12 cellular contexts compared by ENCODE assay signal in the genomic region with DNA sequence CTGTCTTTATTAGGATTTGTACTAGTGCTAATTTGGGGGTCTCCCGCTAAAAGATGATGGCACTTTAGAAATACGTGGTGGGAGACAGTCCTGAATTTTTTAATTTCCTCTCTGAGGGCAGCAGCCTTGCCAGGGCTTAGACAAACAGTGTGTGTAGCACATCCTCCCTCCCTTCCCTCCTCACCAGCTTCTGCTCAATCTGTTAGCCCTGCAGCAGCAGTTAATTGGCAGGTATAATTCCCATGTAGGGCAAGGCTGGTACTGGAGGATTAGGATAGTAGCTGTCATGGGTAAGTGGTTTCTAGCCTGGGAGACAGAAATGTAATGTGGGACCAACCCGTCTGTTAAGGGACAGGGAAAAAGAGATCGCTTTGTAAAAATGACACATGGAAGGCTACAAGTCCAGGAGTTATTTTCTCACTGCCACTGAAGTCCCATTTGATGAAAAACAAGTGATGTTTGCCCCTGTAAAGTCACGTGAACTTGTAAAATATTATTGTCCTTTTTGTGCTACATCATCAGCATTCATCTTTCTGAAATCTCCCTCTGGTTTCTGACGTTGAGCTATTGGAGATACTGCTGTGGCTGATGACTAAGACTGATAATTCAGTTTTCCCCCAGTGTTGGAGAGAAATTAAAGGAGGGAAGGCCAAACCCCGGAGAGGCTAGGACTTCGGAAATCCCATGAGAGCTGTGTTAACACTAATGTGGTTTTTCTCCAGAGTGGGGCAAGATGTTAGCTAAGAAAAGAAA. TPM values are rescaled to one million over a fixed set of nuclear protein-coding genes. Genes with fewer than 3 reads are reported as not detected.
A peak's percentile ranks its signal among the peaks of the same experiment; 100 is the strongest.
DNase-seq lines count a peak whose midpoint lies in the region; ATAC-seq and TF ChIP-seq lines count a peak whose summit lies in the region.
"Had no signal": no experiment of that assay in that cellular context is flagged by ENCODE, and none has a peak within 500 bp of the region (broad histone marks: within the 10 kb centered on the region; RNA-seq: fewer than 3 reads in every experiment).

No MANE protein-coding gene starts in this region.

- no peaks in the 10 kb centered on the region for H3K27me3 Mint-ChIP-seq in type B pancreatic cell
- H3K27me3 Mint-ChIP-seq: CD8-positive, alpha-beta memory T cell had no signal

- TF ChIP-seq RAD21 in SK-N-SH (IDR thresholded peaks at IDR 0.05; ENCODE audit: low read length): no peak

- H3K9me2 ChIP-seq in SK-N-SH: no peaks in the 10 kb centered on the region

- no peaks in the 10 kb centered on the region for H3K27me3 ChIP-seq in SK-N-SH (ENCODE audit: insufficient read depth)
- no peaks in the 10 kb centered on the region for H3K27me3 ChIP-seq in fibroblast of lung (ENCODE audit: control insufficient read depth, insufficient read depth, low read length)
- H3K27me3 ChIP-seq in aorta (ENCODE audit: control insufficient read depth in 1 of 2, insufficient read depth in 2 of 2, low read length in 1 of 2): no peaks in the 10 kb centered on the region
- H3K27me3 ChIP-seq: pancreas, tibial artery had no signal

- POLR2A ChIA-PET in SK-N-SH (lab: Yijun Ruan, JAX): no interaction called here

- H2AFZ ChIP-seq in SK-N-SH (ENCODE audit: low read depth) (no peak overlapping the region), fibroblast of lung (ENCODE audit: low read length) (no peak overlapping the region)

- H3K4me1 ChIP-seq in SK-N-SH (ENCODE audit: control insufficient read depth in 1 of 2, insufficient read depth in 2 of 2, low read depth in 1 of 2, low read length in 1 of 2): peaks cover 6 to 13% of the 10 kb centered on the region in 2 experiments; a peak in 3 of 4 replicates
- H3K4me1 ChIP-seq in fibroblast of lung (ENCODE audit: control insufficient read depth, extremely low read depth, insufficient read depth, low read length): no peaks in the 10 kb centered on the region
- no peaks in the 10 kb centered on the region for H3K4me1 ChIP-seq in aorta (ENCODE audit: control insufficient read depth in 1 of 2, insufficient read depth in 2 of 2, low read length in 2 of 2)
- H3K4me1 ChIP-seq: pancreas had no signal

- H3F3A ChIP-seq in SK-N-SH (replicated peaks; ENCODE audit: insufficient read depth): peaks cover 5% of the 10 kb centered on the region

- intact Hi-C loops in aorta (cut with DNase I): no loop called here

- no peak for TF ChIP-seq CTCF in SK-N-SH (IDR thresholded peaks at IDR 0.05)
- TF ChIP-seq CTCF in fibroblast of lung (conservative IDR thresholded peaks at IDR 0.05 in 1 of 2, IDR thresholded peaks at IDR 0.05 in 1 of 2; ENCODE audit: low read depth in 1 of 2, low read length in 2 of 2): no peak
- no peak for TF ChIP-seq CTCF in type B pancreatic cell (conservative IDR thresholded peaks at IDR 0.05)

- no peak for TF ChIP-seq EP300 in SK-N-SH (IDR thresholded peaks at IDR 0.05; ENCODE audit: borderline replicate concordance in 1 of 2, low read depth in 1 of 2, low read length in 1 of 2)

- no peak overlapping the region for H3K4me3 Mint-ChIP-seq in type B pancreatic cell
- H3K4me3 Mint-ChIP-seq: CD8-positive, alpha-beta memory T cell had no signal

- H3K27ac ChIP-seq in SK-N-SH (ENCODE audit: low read depth in 2 of 2, low read length in 1 of 2) (peak overlapping the region; percentile 23 to 30; a peak in 3 of 4 replicates), fibroblast of lung (ENCODE audit: insufficient read depth, low read length) (no peak overlapping the region), aorta (ENCODE audit: low read depth in 1 of 2, low read length in 2 of 2) (no peak overlapping the region)
- H3K27ac ChIP-seq: pancreas, tibial artery had no signal

- peaks cover 45% of the 10 kb centered on the region for H3K36me3 Mint-ChIP-seq in type B pancreatic cell

- H3K9me3 Mint-ChIP-seq in type B pancreatic cell: no peaks in the 10 kb centered on the region
- H3K9me3 Mint-ChIP-seq: CD8-positive, alpha-beta memory T cell had no signal

- H3K9ac ChIP-seq in SK-N-SH: no peak overlapping the region
- H3K9ac ChIP-seq in fibroblast of lung (ENCODE audit: insufficient read depth, low read length): no peak overlapping the region

- H3K27ac Mint-ChIP-seq in type B pancreatic cell: no peak overlapping the region

- H3K79me2 ChIP-seq in SK-N-SH (ENCODE audit: insufficient read depth) (peaks cover 5% of the 10 kb centered on the region; the same call in 1 of the 2 replicates), fibroblast of lung (ENCODE audit: control insufficient read depth, insufficient read depth, low read length) (no peaks in the 10 kb centered on the region)

- CTCF ChIA-PET in SK-N-SH (lab: Yijun Ruan, JAX): interaction anchor here (0.6 to 2.7 kb wide), 5 partner anchors 9 to 170 kb away, joined by 3 to 17 read pairs (median 3); no protein-coding TSS in a partner anchor

- 52% methylated on average over 8 of the region's 8 CpGs for WGBS in SK-N-SH (ENCODE audit: low lambda C conversion rate)
- WGBS in aorta, 2 donors: 72 to 75% methylated on average over 8 of the region's 8 CpGs

- peak; percentile 7 for DNase-seq in stimulated activated CD4-positive, alpha-beta T cell treated with anti-CD3 and anti-CD28 coated beads, Interleukin-15, amount 100 ng/mL, for 24 hours
- DNase-seq in stimulated activated CD4-positive, alpha-beta T cell treated with anti-CD3 and anti-CD28 coated beads, Interleukin-1b, Interleukin-23, amount 100 ng/mL, for 48 hours: no peak
- DNase-seq in SK-N-SH (peak; percentile 53), fibroblast of lung (ENCODE audit: low read depth in 2 of 2) (peak; percentile 48 to 75), aorta (no peak), type B pancreatic cell (ENCODE audit: extremely low spot score, unreplicated experiment) (no peak), dedifferentiated amniotic fluid mesenchymal stem cell (ENCODE audit: extremely low spot score) (no peak), inferior parietal cortex (ENCODE audit: extremely low spot score) (no peak)
- DNase-seq: CD8-positive, alpha-beta memory T cell; NCI-H748 treated with DMSO at 0.1 percent for 48 hours; pancreas; tibial artery had no signal

- H3K4me3 ChIP-seq in SK-N-SH (ENCODE audit: low read depth in 2 of 2, low read length in 1 of 2) (no peak overlapping the region), fibroblast of lung (replicated peaks in 1 of 4; ENCODE audit: control extremely low read depth in 1 of 4, insufficient read depth in 1 of 4, low read depth in 3 of 4, low read length in 4 of 4) (no peak overlapping the region), aorta (ENCODE audit: low read length in 2 of 2) (no peak overlapping the region)
- H3K4me3 ChIP-seq: pancreas, tibial artery had no signal

- ATAC-seq in aorta (ENCODE audit: low FRiP score): peak; percentile 56

- H3K4me2 ChIP-seq in SK-N-SH (no peak overlapping the region), fibroblast of lung (ENCODE audit: extremely low read depth, insufficient read depth, low read length) (no peak overlapping the region)

- H3K36me3 ChIP-seq in SK-N-SH (replicated peaks in 1 of 2; ENCODE audit: control insufficient read depth in 1 of 2, insufficient read depth in 2 of 2, low read length in 1 of 2): peaks cover 17 to 23% of the 10 kb centered on the region in 2 experiments
- H3K36me3 ChIP-seq in fibroblast of lung (ENCODE audit: control insufficient read depth, insufficient read depth, low read length): peaks cover 3% of the 10 kb centered on the region
- H3K36me3 ChIP-seq in aorta (ENCODE audit: control insufficient read depth in 1 of 2, insufficient read depth in 2 of 2, low read length in 1 of 2): peaks cover 12 to 15% of the 10 kb centered on the region in 2 donors

- H4K20me1 ChIP-seq in SK-N-SH (ENCODE audit: insufficient read depth): no peaks in the 10 kb centered on the region
- no peaks in the 10 kb centered on the region for H4K20me1 ChIP-seq in fibroblast of lung (ENCODE audit: control insufficient read depth, extremely low read depth, insufficient read depth, low read length)

- H3K4me1 Mint-ChIP-seq in type B pancreatic cell (ENCODE audit: unreplicated experiment): peaks cover 35% of the 10 kb centered on the region

- H3K9me3 ChIP-seq in SK-N-SH (no peaks in the 10 kb centered on the region), fibroblast of lung (ENCODE audit: control insufficient read depth, insufficient read depth, low read depth, low read length) (no peaks in the 10 kb centered on the region), aorta (ENCODE audit: control insufficient read depth, low read length) (peaks cover 3% of the 10 kb centered on the region)
- H3K9me3 ChIP-seq: pancreas, tibial artery had no signal

TF ChIP-seq in SK-N-SH, 30 proteins besides CTCF, POLR2A, EP300 and RAD21:
- TF ChIP-seq, protein P1, sequence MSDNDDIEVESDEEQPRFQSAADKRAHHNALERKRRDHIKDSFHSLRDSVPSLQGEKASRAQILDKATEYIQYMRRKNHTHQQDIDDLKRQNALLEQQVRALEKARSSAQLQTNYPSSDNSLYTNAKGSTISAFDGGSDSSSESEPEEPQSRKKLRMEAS (IDR thresholded peaks at IDR 0.05; ENCODE audit: low read depth): no peak
- TF ChIP-seq, protein P2, sequence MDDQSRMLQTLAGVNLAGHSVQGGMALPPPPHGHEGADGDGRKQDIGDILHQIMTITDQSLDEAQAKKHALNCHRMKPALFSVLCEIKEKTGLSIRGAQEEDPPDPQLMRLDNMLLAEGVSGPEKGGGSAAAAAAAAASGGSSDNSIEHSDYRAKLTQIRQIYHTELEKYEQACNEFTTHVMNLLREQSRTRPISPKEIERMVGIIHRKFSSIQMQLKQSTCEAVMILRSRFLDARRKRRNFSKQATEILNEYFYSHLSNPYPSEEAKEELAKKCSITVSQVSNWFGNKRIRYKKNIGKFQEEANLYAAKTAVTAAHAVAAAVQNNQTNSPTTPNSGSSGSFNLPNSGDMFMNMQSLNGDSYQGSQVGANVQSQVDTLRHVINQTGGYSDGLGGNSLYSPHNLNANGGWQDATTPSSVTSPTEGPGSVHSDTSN (IDR thresholded peaks at IDR 0.05): peak; percentile 44; the same call in 1 of the 2 replicates

RNA-seq across cellular contexts. Expression of a gene that starts 40.6 kb away (rescaled TPM):
- 29.5 and 34.4 TPM in 2 replicates for polyA plus RNA-seq in SK-N-SH (2012; rRNA removed)
- 32.3 and 35.1 TPM in 2 replicates for polyA plus RNA-seq in SK-N-SH (2012; cell fraction: cytosol; rRNA removed)
- polyA plus RNA-seq in SK-N-SH (2012; cell fraction: nucleus; rRNA removed): 24.0 and 27.6 TPM in 2 replicates
- total RNA-seq in fibroblast of lung: 28.5 and 39.0 TPM in 2 replicates
- 31.3 and 39.1 TPM in 2 replicates for polyA plus RNA-seq in fibroblast of lung
- 49.6 and 64.1 TPM in 2 replicates for polyA plus RNA-seq in fibroblast of lung (2012)
- 12.4 and 19.5 TPM in 2 replicates for polyA minus RNA-seq in fibroblast of lung (ENCODE audit: low replicate concordance)
- 10 to 100 TPM; 42.9 to 44.6 TPM for total RNA-seq in aorta
- 10 to 100 TPM; 64.1 to 71.2 TPM for polyA plus RNA-seq in aorta
- total RNA-seq in type B pancreatic cell (ENCODE audit: low replicate concordance): 52.2 and 60.0 TPM in 2 replicates

Comparison
In these comparisons a context has a peak if more than half of its experiments do, and no peak if none do; other contexts are left out.
1. DNase-seq: peak in stimulated activated CD4-positive, alpha-beta T cell treated with anti-CD3 and anti-CD28 coated beads, Interleukin-15, amount 100 ng/mL, for 24 hours (single experiment), SK-N-SH (single experiment) and fibroblast of lung (2 of 2); none in stimulated activated CD4-positive, alpha-beta T cell treated with anti-CD3 and anti-CD28 coated beads, Interleukin-1b, Interleukin-23, amount 100 ng/mL, for 48 hours (single experiment), aorta (0 of 2), type B pancreatic cell (single experiment), dedifferentiated amniotic fluid mesenchymal stem cell (single experiment) and inferior parietal cortex (single experiment).
2. H3K27ac ChIP-seq: peak in SK-N-SH (2 of 2); none in fibroblast of lung (single experiment) and aorta (0 of 2).